ENCODE assay signal across 27 cellular contexts in the genomic region with DNA sequence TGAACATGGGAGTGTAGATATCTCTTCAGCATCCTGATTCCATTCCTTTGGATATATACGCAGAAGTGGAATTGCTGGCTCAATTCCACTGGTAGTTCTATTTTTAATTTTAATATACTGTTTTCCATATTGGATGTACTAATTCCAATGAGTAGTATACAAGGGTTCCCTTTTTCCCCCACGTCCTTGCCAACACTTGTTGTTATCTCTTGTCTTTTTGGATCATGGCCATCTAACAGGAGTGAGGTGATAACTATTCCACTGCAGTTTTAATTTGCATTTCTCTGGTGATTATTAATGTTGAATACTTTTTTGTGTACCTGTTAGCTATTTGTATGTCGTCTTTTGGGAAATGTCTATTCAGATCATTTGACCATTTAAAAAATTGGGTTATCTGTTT.
"Had no signal": no experiment of that assay in that cellular context is flagged by ENCODE, and none has a peak within 500 bp of the region (broad histone marks: within the 10 kb centered on the region; RNA-seq: fewer than 3 reads in every experiment).

No MANE protein-coding gene starts in this region.

- H3K27ac Mint-ChIP-seq: stimulated activated effector memory CD8-positive, alpha-beta T cell treated with anti-CD3 and anti-CD28 coated beads, Interleukin-12 subunit alpha, Interleukin-12 subunit beta, amount 100 ng/mL, for 72 hours; stimulated activated naive CD8-positive, alpha-beta T cell treated with anti-CD3 and anti-CD28 coated beads, Interleukin-15, Interleukin-2, amounts not matched to agents 100 ng/mL and 50 ng/mL, for 24 hours had no signal

- H3K27me3 ChIP-seq: left lung, pancreas, sigmoid colon, spleen, suprapubic skin, tibial artery, upper lobe of right lung had no signal

- H3K36me3 Mint-ChIP-seq: immature natural killer cell had no signal

- H3K36me3 ChIP-seq: left lung, pancreas, prostate gland, suprapubic skin, thoracic aorta, upper lobe of right lung had no signal

- H3K9me3 ChIP-seq: left lung, lower lobe of right lung, pancreas, prostate gland, sigmoid colon, spleen, suprapubic skin, thoracic aorta, tibial artery, upper lobe of right lung had no signal

- H3K9me3 Mint-ChIP-seq: immature natural killer cell; naive thymus-derived CD8-positive, alpha-beta T cell; stimulated activated effector memory CD8-positive, alpha-beta T cell treated with anti-CD3 and anti-CD28 coated beads, Interleukin-12 subunit alpha, Interleukin-12 subunit beta, amount 100 ng/mL, for 72 hours; stimulated activated naive CD8-positive, alpha-beta T cell treated with anti-CD3 and anti-CD28 coated beads, Interleukin-15, Interleukin-2, amounts not matched to agents 100 ng/mL and 50 ng/mL, for 24 hours had no signal

- H3K4me3 ChIP-seq: left lung, lower lobe of right lung, pancreas, prostate gland, sigmoid colon, spleen, suprapubic skin, thoracic aorta, tibial artery, upper lobe of right lung had no signal

- H3K4me1 ChIP-seq: prostate gland had no signal

- ATAC-seq: left colon; left lung; lower lobe of right lung; pancreas; right cardiac atrium; stimulated activated effector memory CD8-positive, alpha-beta T cell treated with anti-CD3 and anti-CD28 coated beads, Interleukin-12 subunit alpha, Interleukin-12 subunit beta, amount 100 ng/mL, for 72 hours; upper lobe of right lung had no signal

- H3K27ac ChIP-seq: left lung, lower lobe of right lung, pancreas, prostate gland, sigmoid colon, spleen, suprapubic skin, thoracic aorta, tibial artery, upper lobe of right lung had no signal

- DNase-seq: hippocampal formation; immature natural killer cell; kidney; left colon; left lung; lower lobe of right lung; mammary epithelial cell; mesenchymal stem cell; nucleus accumbens; pancreas; posterior cingulate gyrus; retina; right cardiac atrium; sigmoid colon; small intestine; spleen; stimulated activated CD4-positive, alpha-beta T cell treated with anti-CD3 and anti-CD28 coated beads, Interleukin-4, amount 100 ng/mL, for 24 hours; stimulated activated naive CD4-positive, alpha-beta T cell; tibial artery; trophoblast cell; upper lobe of right lung had no signal

- H3K27me3 Mint-ChIP-seq: naive thymus-derived CD8-positive, alpha-beta T cell; stimulated activated naive CD8-positive, alpha-beta T cell treated with anti-CD3 and anti-CD28 coated beads, Interleukin-15, Interleukin-2, amounts not matched to agents 100 ng/mL and 50 ng/mL, for 24 hours had no signal

- H3K4me3 Mint-ChIP-seq: stimulated activated effector memory CD8-positive, alpha-beta T cell treated with anti-CD3 and anti-CD28 coated beads, Interleukin-12 subunit alpha, Interleukin-12 subunit beta, amount 100 ng/mL, for 72 hours; stimulated activated naive CD8-positive, alpha-beta T cell treated with anti-CD3 and anti-CD28 coated beads, Interleukin-15, Interleukin-2, amounts not matched to agents 100 ng/mL and 50 ng/mL, for 24 hours had no signal
